In the genomic region with DNA sequence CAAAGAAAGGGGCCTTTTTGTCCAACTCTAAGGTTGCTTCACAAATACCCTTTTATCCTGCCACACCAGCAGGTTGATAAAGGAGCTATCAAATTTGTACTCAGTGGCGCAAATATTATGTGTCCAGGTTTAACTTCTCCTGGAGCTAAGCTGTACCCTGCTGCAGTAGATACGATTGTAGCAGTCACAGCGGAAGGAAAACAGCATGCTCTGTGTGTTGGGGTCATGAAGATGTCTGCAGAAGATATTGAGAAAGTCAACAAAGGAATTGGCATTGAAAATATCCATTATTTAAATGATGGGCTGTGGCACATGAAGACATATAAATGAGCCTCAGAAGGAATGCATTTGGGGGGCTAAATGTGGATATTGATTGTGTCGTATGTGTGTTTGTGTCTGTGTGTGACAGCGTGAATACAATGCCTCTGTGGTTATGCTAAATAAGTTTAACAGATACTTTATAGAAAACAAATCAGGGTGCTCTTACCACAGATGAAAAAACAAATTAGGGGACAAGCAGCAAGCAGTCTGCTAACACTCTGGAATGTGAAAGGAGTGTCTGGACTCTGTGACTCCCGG, we compare ENCODE assay signal across 8 cellular contexts. TPM values are rescaled to one million over a fixed set of nuclear protein-coding genes. Genes with fewer than 3 reads are reported as not detected.
DNase-seq lines count a peak whose midpoint lies in the region; ATAC-seq, FAIRE-seq and TF ChIP-seq lines count a peak whose summit lies in the region.

No MANE protein-coding gene starts in this region.

- no peak for FAIRE-seq in D721Med (lab: Jason Lieb, UNC)

- intact Hi-C loops in gastrocnemius medialis (cut with DNase I; ENCODE audit: low total_unique reads) = loop anchor here (2.0 kb wide), 1 partner anchor 33 kb away; a partner anchor contains a TSS

- no peak for DNase-seq in WERI-Rb-1
- DNase-seq in foreskin keratinocyte = no peak
- DNase-seq in gastrocnemius medialis = no peak
- no peak for DNase-seq in cerebellum (ENCODE audit: low spot score)
- DNase-seq in NCI-H2171 (lab: John Stamatoyannopoulos, UW) = no peak
- no peak for DNase-seq in D721Med (ENCODE audit: insufficient read length, low spot score)

- H3K9me3 ChIP-seq in WERI-Rb-1 (ENCODE audit: severe bottlenecking) = no peaks in the 10 kb centered on the region
- H3K9me3 ChIP-seq in gastrocnemius medialis = no peaks in the 10 kb centered on the region

- TF ChIP-seq POLR2A in gastrocnemius medialis (IDR thresholded peaks at IDR 0.05) = no peak

- H3K4me1 ChIP-seq in foreskin keratinocyte (no peaks in the 10 kb centered on the region), gastrocnemius medialis (peaks cover 6 to 12% of the 10 kb centered on the region in 2 donors)

- in situ Hi-C loops in gastrocnemius medialis (cut with MboI; ENCODE audit: low sequenced_read_pairs in 4 of 4) = loop anchor here in 1 of 4 donors (25.0 kb wide), 1 partner anchor 564 kb away; a partner anchor contains a TSS

- H3K4me3 ChIP-seq in WERI-Rb-1 (ENCODE audit: low read depth, low read length) = peak overlapping the region; percentile 65
- peak overlapping the region; percentile 47 to 69 (median 62) for H3K4me3 ChIP-seq in gastrocnemius medialis

- H3K36me3 ChIP-seq in WERI-Rb-1 (peaks cover 72% of the 10 kb centered on the region), gastrocnemius medialis (peaks cover 0 to 52% of the 10 kb centered on the region in 2 donors)

- ATAC-seq in GM19452 (IDR thresholded peaks at IDR 0.05; ENCODE audit: unreplicated experiment) = peak; percentile 10
- no peak for ATAC-seq in foreskin keratinocyte
- no peak for ATAC-seq in gastrocnemius medialis
- no peak for ATAC-seq in GM21786 (IDR thresholded peaks at IDR 0.05; ENCODE audit: unreplicated experiment)

- peak overlapping the region; percentile 79 for H3K27ac ChIP-seq in WERI-Rb-1
- H3K27ac ChIP-seq in foreskin keratinocyte = peak overlapping the region; percentile 66
- H3K27ac ChIP-seq in gastrocnemius medialis = peak overlapping the region; percentile 83 to 92 (median 86)

- TF ChIP-seq CTCF in WERI-Rb-1 (IDR thresholded peaks at IDR 0.05; ENCODE audit: low read depth, low read length) = no peak
- no peak for TF ChIP-seq CTCF in foreskin keratinocyte (conservative IDR thresholded peaks at IDR 0.05)
- no peak for TF ChIP-seq CTCF in gastrocnemius medialis (IDR thresholded peaks at IDR 0.05 in 4 of 5, conservative IDR thresholded peaks at IDR 0.05 in 1 of 5)
- no peak for TF ChIP-seq CTCF in D721Med (IDR thresholded peaks at IDR 0.05; ENCODE audit: insufficient read depth, missing control alignments)

- H3K27me3 ChIP-seq in WERI-Rb-1 (ENCODE audit: insufficient read depth, low read depth, severe bottlenecking) (no peaks in the 10 kb centered on the region), foreskin keratinocyte (no peaks in the 10 kb centered on the region), gastrocnemius medialis (no peaks in the 10 kb centered on the region)

RNA-seq across cellular contexts. Expression of a gene that starts 33.6 kb away (rescaled TPM):
- total RNA-seq in foreskin keratinocyte (105 and 125 TPM in 2 replicates), gastrocnemius medialis (10 to 100 TPM; 22.7 to 31.0 (median 26.4) TPM), cerebellum (43.7 TPM)
- polyA plus RNA-seq in foreskin keratinocyte = 132 and 150 TPM in 2 replicates

RNA-seq across cellular contexts. Expression of a gene that starts 57.3 kb away (rescaled TPM):
- total RNA-seq in foreskin keratinocyte (18.8 and 27.9 TPM in 2 replicates), gastrocnemius medialis (100 to 1,000 TPM; 115 to 206 (median 148) TPM), cerebellum (73.1 TPM)
- 21.4 and 31.9 TPM in 2 replicates for polyA plus RNA-seq in foreskin keratinocyte
